ENCODE assay signal across 1 cellular context in the genomic region with DNA sequence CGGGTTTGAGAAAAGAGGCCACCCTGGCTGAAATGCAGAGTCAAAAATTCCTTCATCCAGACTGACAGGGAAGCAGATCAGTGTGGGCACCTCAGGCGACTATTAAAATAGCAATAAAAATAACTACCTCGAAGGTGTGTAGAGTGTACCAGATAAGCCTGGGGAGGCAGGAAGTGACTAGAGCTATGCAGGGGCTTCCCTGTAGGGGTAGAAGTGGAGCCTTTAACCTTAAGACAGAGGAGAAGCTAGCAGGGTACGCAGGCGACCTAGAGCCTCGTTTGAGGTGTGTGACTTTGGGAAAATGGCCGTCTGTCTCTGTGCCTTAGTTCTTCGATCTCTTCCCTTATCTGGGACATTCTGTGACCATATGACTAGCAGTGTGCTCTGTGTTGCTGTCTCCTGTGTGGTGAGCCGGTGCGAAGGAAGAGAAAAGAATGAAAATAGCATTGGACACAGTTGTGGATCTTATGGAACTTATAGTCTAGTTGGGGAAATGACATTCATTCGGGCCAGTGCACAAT.
TF ChIP-seq lines count a peak whose summit lies in the region.

No MANE protein-coding gene starts in this region.

TF ChIP-seq in K562, 482 proteins besides CTCF, POLR2A, EP300 and RAD21 (continued from another document and continues in another):
- TF ChIP-seq, protein P1, sequence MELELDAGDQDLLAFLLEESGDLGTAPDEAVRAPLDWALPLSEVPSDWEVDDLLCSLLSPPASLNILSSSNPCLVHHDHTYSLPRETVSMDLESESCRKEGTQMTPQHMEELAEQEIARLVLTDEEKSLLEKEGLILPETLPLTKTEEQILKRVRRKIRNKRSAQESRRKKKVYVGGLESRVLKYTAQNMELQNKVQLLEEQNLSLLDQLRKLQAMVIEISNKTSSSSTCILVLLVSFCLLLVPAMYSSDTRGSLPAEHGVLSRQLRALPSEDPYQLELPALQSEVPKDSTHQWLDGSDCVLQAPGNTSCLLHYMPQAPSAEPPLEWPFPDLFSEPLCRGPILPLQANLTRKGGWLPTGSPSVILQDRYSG (tag; conservative IDR thresholded peaks at IDR 0.05; ENCODE audit: low read depth), result peak; percentile 46
- TF ChIP-seq CUX1 (CRISPR knock-in tag; IDR thresholded peaks at IDR 0.05), result peak; percentile 50; the same call in 1 of the 2 replicates
- TF ChIP-seq TBP (optimal IDR thresholded peaks at IDR 0.05; ENCODE audit: low read depth, low read length), result peak; percentile 14
- TF ChIP-seq SREBF1 (IDR thresholded peaks at IDR 0.05; ENCODE audit: borderline replicate concordance, low read depth, low read length), result no peak
- 0 out of 2 replicates have a peak, but pooled peaks have one; percentile 34 for TF ChIP-seq ZNF75A (CRISPR knock-in tag; IDR thresholded peaks at IDR 0.05)
- peak; percentile 70; the same call in 1 of the 2 replicates for TF ChIP-seq SMAD3 (CRISPR knock-in tag; conservative IDR thresholded peaks at IDR 0.05)
- TF ChIP-seq MTA2 (IDR thresholded peaks at IDR 0.05; ENCODE audit: low read depth), result peak; percentile 32; the same call in 1 of the 2 replicates
- TF ChIP-seq, protein P2, sequence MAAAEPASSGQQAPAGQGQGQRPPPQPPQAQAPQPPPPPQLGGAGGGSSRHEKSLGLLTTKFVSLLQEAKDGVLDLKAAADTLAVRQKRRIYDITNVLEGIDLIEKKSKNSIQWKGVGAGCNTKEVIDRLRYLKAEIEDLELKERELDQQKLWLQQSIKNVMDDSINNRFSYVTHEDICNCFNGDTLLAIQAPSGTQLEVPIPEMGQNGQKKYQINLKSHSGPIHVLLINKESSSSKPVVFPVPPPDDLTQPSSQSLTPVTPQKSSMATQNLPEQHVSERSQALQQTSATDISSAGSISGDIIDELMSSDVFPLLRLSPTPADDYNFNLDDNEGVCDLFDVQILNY (CRISPR knock-in tag; IDR thresholded peaks at IDR 0.05), result no peak
- no peak for TF ChIP-seq MAFF (IDR thresholded peaks at IDR 0.05; ENCODE audit: low read length)
- 0 out of 2 replicates have a peak, but pooled peaks have one; percentile 31 for TF ChIP-seq CBFB (CRISPR knock-in tag; IDR thresholded peaks at IDR 0.05)
- peak; percentile 17; the same call in 1 of the 2 replicates for TF ChIP-seq JUND (IDR thresholded peaks at IDR 0.05; ENCODE audit: borderline replicate concordance, low read depth, low read length)
- TF ChIP-seq JUND (tag; IDR thresholded peaks at IDR 0.05; ENCODE audit: borderline replicate concordance, low read depth, low read length), result peak; percentile 20; the same call in 1 of the 3 replicates
- peak; percentile 43 to 88 (median 71) for TF ChIP-seq YY1 (IDR thresholded peaks at IDR 0.05; ENCODE audit: borderline replicate concordance in 1 of 3, control insufficient read depth in 1 of 3, extremely low read depth in 1 of 3, insufficient read depth in 3 of 3, insufficient read length in 1 of 3, insufficient replicate concordance in 2 of 3, low read depth in 1 of 3, low read length in 2 of 3)
- TF ChIP-seq ZNF79 (CRISPR knock-in tag; IDR thresholded peaks at IDR 0.05; ENCODE audit: low read depth), result 0 out of 2 replicates have a peak, but pooled peaks have one; percentile 35
- no peak for TF ChIP-seq ID3 (CRISPR knock-in tag; IDR thresholded peaks at IDR 0.05)
- TF ChIP-seq ID3 (tag; IDR thresholded peaks at IDR 0.05), result peak; percentile 86
- TF ChIP-seq GABPB2 (CRISPR knock-in tag; conservative IDR thresholded peaks at IDR 0.05), result no peak
- no peak for TF ChIP-seq SIN3B (IDR thresholded peaks at IDR 0.05; ENCODE audit: low read depth)
- peak; percentile 60; the same call in 1 of the 2 replicates for TF ChIP-seq ZFP1 (CRISPR knock-in tag; IDR thresholded peaks at IDR 0.05)
- TF ChIP-seq ZNF589 (CRISPR knock-in tag; IDR thresholded peaks at IDR 0.05; ENCODE audit: low read depth), result peak; percentile 17; the same call in 1 of the 2 replicates
- TF ChIP-seq ZNF184 (CRISPR knock-in tag; IDR thresholded peaks at IDR 0.05), result no peak
- peak; percentile 16; the same call in 1 of the 2 replicates for TF ChIP-seq TOE1 (IDR thresholded peaks at IDR 0.05; ENCODE audit: borderline replicate concordance)
- TF ChIP-seq TOE1 (CRISPR knock-in tag; IDR thresholded peaks at IDR 0.05; ENCODE audit: borderline replicate concordance, low read depth), result no peak
- TF ChIP-seq, protein P3, sequence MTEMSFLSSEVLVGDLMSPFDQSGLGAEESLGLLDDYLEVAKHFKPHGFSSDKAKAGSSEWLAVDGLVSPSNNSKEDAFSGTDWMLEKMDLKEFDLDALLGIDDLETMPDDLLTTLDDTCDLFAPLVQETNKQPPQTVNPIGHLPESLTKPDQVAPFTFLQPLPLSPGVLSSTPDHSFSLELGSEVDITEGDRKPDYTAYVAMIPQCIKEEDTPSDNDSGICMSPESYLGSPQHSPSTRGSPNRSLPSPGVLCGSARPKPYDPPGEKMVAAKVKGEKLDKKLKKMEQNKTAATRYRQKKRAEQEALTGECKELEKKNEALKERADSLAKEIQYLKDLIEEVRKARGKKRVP (CRISPR knock-in tag; IDR thresholded peaks at IDR 0.05), result 0 out of 2 replicates have a peak, but pooled peaks have one; percentile 58
- TF ChIP-seq ZNF668 (CRISPR knock-in tag; IDR thresholded peaks at IDR 0.05), result peak; percentile 54; the same call in 1 of the 2 replicates
- no peak for TF ChIP-seq EWSR1 (IDR thresholded peaks at IDR 0.05; ENCODE audit: borderline replicate concordance, low read depth, partially characterized antibody)
- TF ChIP-seq TCFL5 (CRISPR knock-in tag; conservative IDR thresholded peaks at IDR 0.05), result peak; percentile 66; the same call in 1 of the 2 replicates
- peak; percentile 4; the same call in 1 of the 2 replicates for TF ChIP-seq MYC (IDR thresholded peaks at IDR 0.05; ENCODE audit: low read depth, low read length)
- TF ChIP-seq MYC (CRISPR knock-in tag; IDR thresholded peaks at IDR 0.05; ENCODE audit: borderline replicate concordance, low read depth), result peak; percentile 10; the same call in 1 of the 2 replicates
- peak; percentile 65; the same call in 1 of the 2 replicates for TF ChIP-seq CLOCK (CRISPR knock-in tag; IDR thresholded peaks at IDR 0.05; ENCODE audit: borderline replicate concordance)
- 0 out of 2 replicates have a peak, but pooled peaks have one; percentile 65 for TF ChIP-seq OTX1 (CRISPR knock-in tag; IDR thresholded peaks at IDR 0.05)
- no peak for TF ChIP-seq DPF2 (IDR thresholded peaks at IDR 0.05)
- TF ChIP-seq, protein P4, sequence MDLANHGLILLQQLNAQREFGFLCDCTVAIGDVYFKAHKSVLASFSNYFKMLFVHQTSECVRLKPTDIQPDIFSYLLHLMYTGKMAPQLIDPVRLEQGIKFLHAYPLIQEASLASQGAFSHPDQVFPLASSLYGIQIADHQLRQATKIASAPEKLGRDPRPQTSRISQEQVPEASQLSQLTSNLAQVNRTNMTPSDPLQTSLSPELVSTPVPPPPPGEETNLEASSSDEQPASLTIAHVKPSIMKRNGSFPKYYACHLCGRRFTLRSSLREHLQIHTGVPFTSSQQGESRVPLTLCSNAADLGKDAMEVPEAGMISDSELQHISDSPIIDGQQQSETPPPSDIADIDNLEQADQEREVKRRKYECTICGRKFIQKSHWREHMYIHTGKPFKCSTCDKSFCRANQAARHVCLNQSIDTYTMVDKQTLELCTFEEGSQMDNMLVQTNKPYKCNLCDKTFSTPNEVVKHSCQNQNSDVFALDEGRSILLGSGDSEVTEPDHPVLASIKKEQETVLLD (IDR thresholded peaks at IDR 0.05), result 0 out of 2 replicates have a peak, but pooled peaks have one; percentile 14
- TF ChIP-seq, protein P5, sequence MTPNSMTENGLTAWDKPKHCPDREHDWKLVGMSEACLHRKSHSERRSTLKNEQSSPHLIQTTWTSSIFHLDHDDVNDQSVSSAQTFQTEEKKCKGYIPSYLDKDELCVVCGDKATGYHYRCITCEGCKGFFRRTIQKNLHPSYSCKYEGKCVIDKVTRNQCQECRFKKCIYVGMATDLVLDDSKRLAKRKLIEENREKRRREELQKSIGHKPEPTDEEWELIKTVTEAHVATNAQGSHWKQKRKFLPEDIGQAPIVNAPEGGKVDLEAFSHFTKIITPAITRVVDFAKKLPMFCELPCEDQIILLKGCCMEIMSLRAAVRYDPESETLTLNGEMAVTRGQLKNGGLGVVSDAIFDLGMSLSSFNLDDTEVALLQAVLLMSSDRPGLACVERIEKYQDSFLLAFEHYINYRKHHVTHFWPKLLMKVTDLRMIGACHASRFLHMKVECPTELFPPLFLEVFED (CRISPR knock-in tag; conservative IDR thresholded peaks at IDR 0.05), result peak; percentile 51; the same call in 1 of the 2 replicates
- TF ChIP-seq ZNF699 (CRISPR knock-in tag; IDR thresholded peaks at IDR 0.05; ENCODE audit: insufficient replicate concordance), result peak; percentile 52
- peak; percentile 52; the same call in 1 of the 2 replicates for TF ChIP-seq ZNF584 (CRISPR knock-in tag; IDR thresholded peaks at IDR 0.05; ENCODE audit: low read depth)
- peak; percentile 28; the same call in 1 of the 2 replicates for TF ChIP-seq MTF1 (CRISPR knock-in tag; IDR thresholded peaks at IDR 0.05; ENCODE audit: borderline replicate concordance)
- TF ChIP-seq, protein P6, sequence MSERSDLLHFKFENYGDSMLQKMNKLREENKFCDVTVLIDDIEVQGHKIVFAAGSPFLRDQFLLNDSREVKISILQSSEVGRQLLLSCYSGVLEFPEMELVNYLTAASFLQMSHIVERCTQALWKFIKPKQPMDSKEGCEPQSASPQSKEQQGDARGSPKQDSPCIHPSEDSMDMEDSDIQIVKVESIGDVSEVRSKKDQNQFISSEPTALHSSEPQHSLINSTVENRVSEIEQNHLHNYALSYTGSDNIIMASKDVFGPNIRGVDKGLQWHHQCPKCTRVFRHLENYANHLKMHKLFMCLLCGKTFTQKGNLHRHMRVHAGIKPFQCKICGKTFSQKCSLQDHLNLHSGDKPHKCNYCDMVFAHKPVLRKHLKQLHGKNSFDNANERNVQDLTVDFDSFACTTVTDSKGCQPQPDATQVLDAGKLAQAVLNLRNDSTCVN (CRISPR knock-in tag; IDR thresholded peaks at IDR 0.05), result 0 out of 2 replicates have a peak, but pooled peaks have one; percentile 40
- no peak for TF ChIP-seq CTBP1 (IDR thresholded peaks at IDR 0.05; ENCODE audit: borderline replicate concordance)
- TF ChIP-seq FOXA3 (CRISPR knock-in tag; conservative IDR thresholded peaks at IDR 0.05 in 1 of 2, IDR thresholded peaks at IDR 0.05 in 1 of 2), result 0 out of 4 replicates have a peak, but pooled peaks of 1 of the 2 experiments have one; percentile 12
- TF ChIP-seq L3MBTL2 (IDR thresholded peaks at IDR 0.05), result peak; percentile 94
- no peak for TF ChIP-seq RFX1 (IDR thresholded peaks at IDR 0.05)
